ENCODE assay signal across 1 cellular context in genomic region chr11:65636810-65637557, GRCh38.
TF ChIP-seq lines count a peak whose summit lies in the region.

No MANE protein-coding gene starts in this region.

TF ChIP-seq in GM23338, 12 proteins besides CTCF, POLR2A, EP300 and RAD21 (continued from another document):
- TF ChIP-seq ETS1 (IDR thresholded peaks at IDR 0.05) = no peak
- TF ChIP-seq ZNF462 (CRISPR knock-in tag; IDR thresholded peaks at IDR 0.05) = no peak
- no peak for TF ChIP-seq CREB1 (CRISPR knock-in tag; IDR thresholded peaks at IDR 0.05; ENCODE audit: low read depth)
- TF ChIP-seq ZNF331 (CRISPR knock-in tag; IDR thresholded peaks at IDR 0.05; ENCODE audit: low read depth) = no peak
- TF ChIP-seq EZH2 (IDR thresholded peaks at IDR 0.05; ENCODE audit: low read depth, unreplicated experiment) = no peak
